ENCODE assay signal across 22 cellular contexts in genomic region chr13:79501538-79502232, GRCh38. TPM values are rescaled to one million over a fixed set of nuclear protein-coding genes. Genes with fewer than 3 reads are reported as not detected.
DNase-seq lines count a peak whose midpoint lies in the region; ATAC-seq, FAIRE-seq and TF ChIP-seq lines count a peak whose summit lies in the region.
"Had no signal": no experiment of that assay in that cellular context is flagged by ENCODE, and none has a peak within 500 bp of the region (broad histone marks: within the 10 kb centered on the region; RNA-seq: fewer than 3 reads in every experiment).

No MANE protein-coding gene starts in this region.

- no peak overlapping the region for H3K4me3 ChIP-seq in SK-N-SH (ENCODE audit: low read depth in 2 of 2, low read length in 1 of 2)
- H3K4me3 ChIP-seq: left ventricle myocardium inferior, SJCRH30, tibial artery had no signal

- no peaks in the 10 kb centered on the region for H3K9me2 ChIP-seq in SK-N-SH

- POLR2A ChIA-PET in SK-N-SH (lab: Yijun Ruan, JAX) = no interaction called here

- CTCF ChIA-PET in SK-N-SH (lab: Yijun Ruan, JAX) = interaction anchor here (1.0 to 2.3 kb wide), 2 partner anchors 20 to 77 kb away, joined by 3 to 9 read pairs; partner anchors contain the start of gene NDFIP2

- WGBS in SK-N-SH (ENCODE audit: low lambda C conversion rate) = 94% methylated on average over 7 of the region's 7 CpGs

- peaks cover 0 to 11% of the 10 kb centered on the region in 2 experiments for H3K36me3 ChIP-seq in SK-N-SH (replicated peaks in 1 of 2; ENCODE audit: control insufficient read depth in 1 of 2, insufficient read depth in 2 of 2, low read length in 1 of 2)
- H3K36me3 ChIP-seq: left ventricle myocardium inferior, SJCRH30, tibial artery had no signal

- H3F3A ChIP-seq in SK-N-SH (replicated peaks; ENCODE audit: insufficient read depth) = peaks cover 4% of the 10 kb centered on the region

- TF ChIP-seq RAD21 in SK-N-SH (IDR thresholded peaks at IDR 0.05; ENCODE audit: low read length) = no peak

- DNase-seq in SK-N-SH (no peak), GM12892 (ENCODE audit: insufficient read length) (no peak), left colon (no peak), RCC 7860 (ENCODE audit: low spot score) (no peak), NCI-H748 treated with DMSO at 0.1 percent for 48 hours (lab: John Stamatoyannopoulos, UW) (no peak), GDM1 (lab: John Stamatoyannopoulos, UW) (no peak)
- DNase-seq: aorta; CD4-positive, CD25-positive, alpha-beta regulatory T cell; hypothalamus; left ventricle myocardium inferior; naive thymus-derived CD4-positive, alpha-beta T cell; NCI-H1105; NCI-H345; SJCRH30; tibial artery had no signal

- H3K9ac ChIP-seq in SK-N-SH = no peak overlapping the region

- H3K27ac Mint-ChIP-seq in activated naive CD8-positive, alpha-beta T cell = peak overlapping the region; percentile 84
- H3K27ac Mint-ChIP-seq: dendritic cell treated with granulocyte-macrophage colony-stimulating factor and Interleukin-4, amounts not matched to agents 40 ng/mL and 50 ng/mL, for 4 days had no signal

- no peak overlapping the region for H3K4me2 ChIP-seq in SK-N-SH

- H2AFZ ChIP-seq in SK-N-SH (ENCODE audit: low read depth) = no peak overlapping the region

- H3K9me3 Mint-ChIP-seq in activated naive CD8-positive, alpha-beta T cell (ENCODE audit: low read depth) = no peaks in the 10 kb centered on the region
- H3K9me3 Mint-ChIP-seq: dendritic cell treated with granulocyte-macrophage colony-stimulating factor and Interleukin-4, amounts not matched to agents 40 ng/mL and 50 ng/mL, for 4 days had no signal

- no peaks in the 10 kb centered on the region for H3K27me3 Mint-ChIP-seq in activated naive CD8-positive, alpha-beta T cell
- H3K27me3 Mint-ChIP-seq: CD4-positive, CD25-positive, alpha-beta regulatory T cell; naive thymus-derived CD4-positive, alpha-beta T cell had no signal

- peak overlapping the region in 1 of 2 experiments; percentile 45; a peak in 2 of 4 replicates for H3K27ac ChIP-seq in SK-N-SH (ENCODE audit: low read depth in 2 of 2, low read length in 1 of 2)
- H3K27ac ChIP-seq: 22Rv1, left ventricle myocardium inferior, SJCRH30, tibial artery had no signal

- no peaks in the 10 kb centered on the region for H3K9me3 ChIP-seq in SK-N-SH
- H3K9me3 ChIP-seq: tibial artery had no signal

- no peak for TF ChIP-seq EP300 in SK-N-SH (IDR thresholded peaks at IDR 0.05; ENCODE audit: borderline replicate concordance in 1 of 2, low read depth in 1 of 2, low read length in 1 of 2)

- no peak for TF ChIP-seq CTCF in SK-N-SH (IDR thresholded peaks at IDR 0.05)

- TF ChIP-seq POLR2A in GM12892 (IDR thresholded peaks at IDR 0.05; ENCODE audit: low read depth, low read length) = no peak

- peaks cover 13% of the 10 kb centered on the region; the same call in 1 of the 2 replicates for H4K20me1 ChIP-seq in SK-N-SH (ENCODE audit: insufficient read depth)

- peak overlapping the region; percentile 51 for H3K4me3 Mint-ChIP-seq in activated naive CD8-positive, alpha-beta T cell
- H3K4me3 Mint-ChIP-seq: dendritic cell treated with granulocyte-macrophage colony-stimulating factor and Interleukin-4, amounts not matched to agents 40 ng/mL and 50 ng/mL, for 4 days had no signal

- intact Hi-C loops in left colon (cut with DNase I, micrococcal nuclease) = no loop called here

- peaks cover 60% of the 10 kb centered on the region for H3K79me2 ChIP-seq in SK-N-SH (ENCODE audit: insufficient read depth)

- H3K27me3 ChIP-seq in SK-N-SH (ENCODE audit: insufficient read depth) = no peaks in the 10 kb centered on the region
- H3K27me3 ChIP-seq: SJCRH30, tibial artery had no signal

- H3K4me1 Mint-ChIP-seq in activated naive CD8-positive, alpha-beta T cell (ENCODE audit: low read depth) = peaks cover 73% of the 10 kb centered on the region

- ATAC-seq in SK-N-SH treated with all-trans-retinoic acid at 6 μM for 48 hours = peak; percentile 78
- peak; percentile 22 for ATAC-seq in left colon
- ATAC-seq: HepG2; naive thymus-derived CD4-positive, alpha-beta T cell had no signal

- H3K36me3 Mint-ChIP-seq in activated naive CD8-positive, alpha-beta T cell = peaks cover 8% of the 10 kb centered on the region
- H3K36me3 Mint-ChIP-seq: CD4-positive, CD25-positive, alpha-beta regulatory T cell had no signal

- peak; percentile 5 for FAIRE-seq in GM12892 (lab: Jason Lieb, UNC)
- FAIRE-seq in RCC 7860 (lab: Jason Lieb, UNC) = no peak
- FAIRE-seq: G401.6, HepG2, TTC549 had no signal

- peaks cover 0 to 2% of the 10 kb centered on the region in 2 experiments; a peak in 2 of 4 replicates for H3K4me1 ChIP-seq in SK-N-SH (ENCODE audit: control insufficient read depth in 1 of 2, insufficient read depth in 2 of 2, low read depth in 1 of 2, low read length in 1 of 2)
- H3K4me1 ChIP-seq: SJCRH30, tibial artery had no signal

TF ChIP-seq in SK-N-SH treated with all-trans-retinoic acid at 6 μM for 48 hours, 23 proteins besides CTCF, POLR2A, EP300 and RAD21 (continues in another document):
- TF ChIP-seq CSRNP3 (CRISPR knock-in tag; IDR thresholded peaks at IDR 0.05) (no peak), PPARA (CRISPR knock-in tag; IDR thresholded peaks at IDR 0.05; ENCODE audit: borderline replicate concordance) (no peak), ZNF565 (CRISPR knock-in tag; conservative IDR thresholded peaks at IDR 0.05; ENCODE audit: low read depth) (no peak), POU6F1 (CRISPR knock-in tag; IDR thresholded peaks at IDR 0.05; ENCODE audit: borderline replicate concordance, low read depth) (no peak), ESRRG (CRISPR knock-in tag; IDR thresholded peaks at IDR 0.05) (no peak), ZNF8 (CRISPR knock-in tag; IDR thresholded peaks at IDR 0.05) (no peak), ZC3H10 (CRISPR knock-in tag; IDR thresholded peaks at IDR 0.05) (no peak)

TF ChIP-seq in SK-N-SH, 30 proteins besides CTCF, POLR2A, EP300 and RAD21:
- TF ChIP-seq ZBTB33 (IDR thresholded peaks at IDR 0.05; ENCODE audit: borderline replicate concordance, low read depth) = no peak
- TF ChIP-seq YY1 (IDR thresholded peaks at IDR 0.05; ENCODE audit: low read depth) = no peak
- no peak for TF ChIP-seq RXRA (IDR thresholded peaks at IDR 0.05; ENCODE audit: borderline replicate concordance, low read depth)
- TF ChIP-seq FOXM1 (IDR thresholded peaks at IDR 0.05; ENCODE audit: low read depth) = no peak
- TF ChIP-seq USF1 (IDR thresholded peaks at IDR 0.05; ENCODE audit: borderline replicate concordance, low read depth) = no peak
- TF ChIP-seq SIN3A (IDR thresholded peaks at IDR 0.05; ENCODE audit: borderline replicate concordance, low read depth, low read length) = no peak
- TF ChIP-seq EZH2phosphoT487 (IDR thresholded peaks at IDR 0.05; ENCODE audit: borderline replicate concordance, low read depth) = no peak
- TF ChIP-seq USF2 (IDR thresholded peaks at IDR 0.05; ENCODE audit: borderline replicate concordance, low read depth, low read length) = no peak
- TF ChIP-seq JUND (IDR thresholded peaks at IDR 0.05) = no peak
- no peak for TF ChIP-seq NRF1 (IDR thresholded peaks at IDR 0.05; ENCODE audit: low read depth, low read length)
- TF ChIP-seq GATA2 (CRISPR knock-in tag; IDR thresholded peaks at IDR 0.05) = no peak
- TF ChIP-seq NFIC (IDR thresholded peaks at IDR 0.05; ENCODE audit: borderline replicate concordance) = no peak
- no peak for TF ChIP-seq TCF12 (IDR thresholded peaks at IDR 0.05)
- no peak for TF ChIP-seq RCOR1 (IDR thresholded peaks at IDR 0.05; ENCODE audit: low read length)

RNA-seq across cellular contexts. Expression of gene NDFIP2, which starts 20.7 kb away (rescaled TPM):
- polyA plus RNA-seq in SK-N-SH (2012; rRNA removed) = 21.4 and 25.5 TPM in 2 replicates
- 28.9 and 33.1 TPM in 2 replicates for polyA plus RNA-seq in SK-N-SH (2012; cell fraction: cytosol; rRNA removed)
- polyA plus RNA-seq in SK-N-SH (2012; cell fraction: nucleus; rRNA removed) = 10.2 and 18.6 TPM in 2 replicates
- polyA plus RNA-seq in GM12892 (2012; ENCODE audit: missing spikeins) = 25.2 TPM
- 100 to 1,000 TPM; 117 to 129 TPM for total RNA-seq in left colon
